Comparison of ENCODE assay signal across 1 cellular context in genomic region chr5:55991768-55992486, GRCh38.
TF ChIP-seq lines count a peak whose summit lies in the region.

No MANE protein-coding gene starts in this region.

TF ChIP-seq in HepG2, 621 proteins besides CTCF, POLR2A, EP300 and RAD21:
- peak; percentile 36 for TF ChIP-seq SAP130 (CRISPR knock-in tag; IDR thresholded peaks at IDR 0.05; ENCODE audit: low read depth)
- TF ChIP-seq SATB2 (CRISPR knock-in tag; IDR thresholded peaks at IDR 0.05), result no peak
- TF ChIP-seq RBFOX2 (IDR thresholded peaks at IDR 0.05; ENCODE audit: low read depth, low read length), result peak; percentile 14; the same call in 1 of the 2 replicates
